In genomic region chr14:89424241-89424640, GRCh38 we compare ENCODE assay signal across 23 cellular contexts. TPM values are rescaled to one million over a fixed set of nuclear protein-coding genes. Genes with fewer than 3 reads are reported as not detected.
DNase-seq lines count a peak whose midpoint lies in the region; ATAC-seq and TF ChIP-seq lines count a peak whose summit lies in the region.
"Had no signal": no experiment of that assay in that cellular context is flagged by ENCODE, and none has a peak within 500 bp of the region (broad histone marks: within the 10 kb centered on the region; RNA-seq: fewer than 3 reads in every experiment).

No MANE protein-coding gene starts in this region.

- no peak for TF ChIP-seq EP300 in transverse colon (IDR thresholded peaks at IDR 0.05; ENCODE audit: low read depth)

- H3K4me3 Mint-ChIP-seq in natural killer cell treated with Interleukin-12 subunit alpha and Interleukin-12 subunit beta and Interleukin-15 and Interleukin-18, amount 100 ng/mL, for 72 hours: peak overlapping the region; percentile 64
- H3K4me3 Mint-ChIP-seq in natural killer cell: no peak overlapping the region
- H3K4me3 Mint-ChIP-seq in chondrocyte (ENCODE audit: unreplicated experiment): no peak overlapping the region
- H3K4me3 Mint-ChIP-seq: T-helper 1 cell treated with Interleukin-12 subunit alpha and Interleukin-12 subunit beta and Interleukin-4 antibody, amounts not matched to agents 30 μg/mL and 1 μg/mL, for 36 hours had no signal

- peaks cover 13 to 70% (median 42%) of the 10 kb centered on the region in 4 donors for H3K4me1 ChIP-seq in transverse colon
- H3K4me1 ChIP-seq in osteoblast (ENCODE audit: insufficient read depth, low read length): peaks cover 29% of the 10 kb centered on the region

- intact Hi-C loops in natural killer cell (cut with micrococcal nuclease): no loop called here
- intact Hi-C loops in transverse colon (cut with DNase I; ENCODE audit: low total_unique reads): loop anchor here (10.0 kb wide), 1 partner anchor 249 kb away; no protein-coding TSS in a partner anchor

- peaks cover 6% of the 10 kb centered on the region for H3K36me3 Mint-ChIP-seq in natural killer cell treated with Interleukin-12 subunit alpha and Interleukin-12 subunit beta and Interleukin-15 and Interleukin-18, amount 100 ng/mL, for 72 hours
- H3K36me3 Mint-ChIP-seq in natural killer cell (no peaks in the 10 kb centered on the region), chondrocyte (ENCODE audit: low read depth) (no peaks in the 10 kb centered on the region)

- in situ Hi-C loops in transverse colon (cut with MboI; ENCODE audit: low pct_ligation_motif_present in 1 of 4, low pct_unique_long_range_greater_than_20kb in 1 of 4, low sequenced_read_pairs in 3 of 4) (loop anchor here in 2 of 4 donors (25.0 kb wide), 2 partner anchors 387 to 488 kb away; no protein-coding TSS in a partner anchor), G401 (cut with HindIII; ENCODE audit: low sequenced_read_pairs) (no loop called here)

- no peak overlapping the region for H3K4me2 ChIP-seq in osteoblast (ENCODE audit: insufficient read depth, low read length)

- H3K9me3 Mint-ChIP-seq in natural killer cell treated with Interleukin-12 subunit alpha and Interleukin-12 subunit beta and Interleukin-15 and Interleukin-18, amount 100 ng/mL, for 72 hours: no peaks in the 10 kb centered on the region
- H3K9me3 Mint-ChIP-seq in natural killer cell (no peaks in the 10 kb centered on the region), chondrocyte (ENCODE audit: low read depth) (no peaks in the 10 kb centered on the region)
- H3K9me3 Mint-ChIP-seq: CD8-positive, alpha-beta memory T cell; T-helper 1 cell treated with Interleukin-12 subunit alpha and Interleukin-12 subunit beta and Interleukin-4 antibody, amounts not matched to agents 30 μg/mL and 1 μg/mL, for 36 hours had no signal

- TF ChIP-seq CTCF in natural killer cell (IDR thresholded peaks at IDR 0.05): no peak
- TF ChIP-seq CTCF in chondrocyte (IDR thresholded peaks at IDR 0.05): no peak
- TF ChIP-seq CTCF in transverse colon (IDR thresholded peaks at IDR 0.05): no peak
- TF ChIP-seq CTCF in osteoblast (IDR thresholded peaks at IDR 0.05; ENCODE audit: extremely low read depth, low read depth, low read length): no peak

- H3K27ac Mint-ChIP-seq in natural killer cell treated with Interleukin-12 subunit alpha and Interleukin-12 subunit beta and Interleukin-15 and Interleukin-18, amount 100 ng/mL, for 72 hours: peak overlapping the region; percentile 35 to 76
- H3K27ac Mint-ChIP-seq in natural killer cell (peak overlapping the region in 1 of 2 donors; percentile 63), chondrocyte (ENCODE audit: unreplicated experiment) (peak overlapping the region; percentile 62)
- H3K27ac Mint-ChIP-seq: T-helper 1 cell treated with Interleukin-12 subunit alpha and Interleukin-12 subunit beta and Interleukin-4 antibody, amounts not matched to agents 30 μg/mL and 1 μg/mL, for 36 hours had no signal

- 53 to 66% methylated on average over 6 of the region's 6 CpGs for WGBS in transverse colon (ENCODE audit: low coverage in 1 of 2), 2 donors

- H3K4me3 ChIP-seq in transverse colon (no peak overlapping the region), osteoblast (ENCODE audit: insufficient read depth, low read length) (no peak overlapping the region)
- H3K4me3 ChIP-seq: adrenal gland, left ventricle myocardium inferior, MG63, mucosa of descending colon, upper lobe of left lung had no signal

- H3K4me1 Mint-ChIP-seq in natural killer cell treated with Interleukin-12 subunit alpha and Interleukin-12 subunit beta and Interleukin-15 and Interleukin-18, amount 100 ng/mL, for 72 hours (ENCODE audit: low read depth in 2 of 2): peaks cover 44 to 57% of the 10 kb centered on the region in 2 donors
- peaks cover 59 to 65% of the 10 kb centered on the region in 2 donors for H3K4me1 Mint-ChIP-seq in natural killer cell
- peaks cover 67% of the 10 kb centered on the region for H3K4me1 Mint-ChIP-seq in chondrocyte (ENCODE audit: low read depth)

- H2AFZ ChIP-seq in osteoblast (ENCODE audit: low read length): no peak overlapping the region

- no peak for ATAC-seq in natural killer cell treated with Interleukin-12 subunit alpha and Interleukin-12 subunit beta and Interleukin-15 and Interleukin-18, amount 100 ng/mL, for 72 hours
- ATAC-seq in natural killer cell: no peak
- ATAC-seq: mucosa of descending colon had no signal

- no peaks in the 10 kb centered on the region for H3K27me3 ChIP-seq in transverse colon
- peaks cover 18% of the 10 kb centered on the region for H3K27me3 ChIP-seq in osteoblast (ENCODE audit: insufficient read depth, low read length)
- H3K27me3 ChIP-seq: adrenal gland, MG63, upper lobe of left lung had no signal

- no peaks in the 10 kb centered on the region for H3K9me3 ChIP-seq in transverse colon
- H3K9me3 ChIP-seq in osteoblast (ENCODE audit: low read depth, low read length): no peaks in the 10 kb centered on the region
- H3K9me3 ChIP-seq: adrenal gland, left ventricle myocardium inferior, MG63, mucosa of descending colon, upper lobe of left lung had no signal

- no peak for DNase-seq in natural killer cell treated with Interleukin-12 subunit alpha and Interleukin-12 subunit beta and Interleukin-15 and Interleukin-18, amount 100 ng/mL, for 72 hours (ENCODE audit: low spot score)
- no peak for DNase-seq in natural killer cell
- DNase-seq in NCI-H748 (lab: John Stamatoyannopoulos, UW; ENCODE audit: unreplicated experiment): peak; percentile 65
- DNase-seq in chondrocyte (ENCODE audit: low spot score): no peak
- DNase-seq in transverse colon: no peak
- DNase-seq in G401 (ENCODE audit: low spot score): no peak
- no peak for DNase-seq in osteoblast (ENCODE audit: insufficient read length, low spot score, missing footprints)
- DNase-seq in GM03348 (ENCODE audit: low spot score): no peak
- DNase-seq: activated CD4-positive, alpha-beta T cell treated with anti-CD3 and anti-CD28 coated beads, Interleukin-2, amount 50 U/mL, for 48 hours; activated T-cell treated with anti-CD3 and anti-CD28 coated beads, Interleukin-2, amount 50 U/mL, for 1 hour; adrenal gland; CD8-positive, alpha-beta memory T cell; DMS79; left ventricle myocardium inferior; MG63; mucosa of descending colon; NCI-H1417 treated with DMSO at 0.1 percent for 48 hours; NK-92 treated with Interleukin-12 subunit alpha and Interleukin-12 subunit beta, amount 100 ng/mL, for 24 hours; nucleus accumbens; retina; stimulated activated CD4-positive, alpha-beta T cell treated with anti-CD3 and anti-CD28 coated beads, Interleukin-4, amount 100 ng/mL, for 1 hour; upper lobe of left lung had no signal

- H3K36me3 ChIP-seq in transverse colon: no peaks in the 10 kb centered on the region
- no peaks in the 10 kb centered on the region for H3K36me3 ChIP-seq in osteoblast (ENCODE audit: insufficient read depth, low read length)
- H3K36me3 ChIP-seq: adrenal gland, left ventricle myocardium inferior, MG63, upper lobe of left lung had no signal

- H3K79me2 ChIP-seq in osteoblast (ENCODE audit: insufficient read depth, low read length): no peaks in the 10 kb centered on the region

- TF ChIP-seq POLR2A in transverse colon (IDR thresholded peaks at IDR 0.05): no peak

- H3K27me3 Mint-ChIP-seq in natural killer cell treated with Interleukin-12 subunit alpha and Interleukin-12 subunit beta and Interleukin-15 and Interleukin-18, amount 100 ng/mL, for 72 hours: no peaks in the 10 kb centered on the region
- H3K27me3 Mint-ChIP-seq in natural killer cell (ENCODE audit: low read depth in 2 of 2) (no peaks in the 10 kb centered on the region), chondrocyte (ENCODE audit: low read depth) (no peaks in the 10 kb centered on the region)
- H3K27me3 Mint-ChIP-seq: CD8-positive, alpha-beta memory T cell had no signal

- H4K20me1 ChIP-seq in osteoblast (ENCODE audit: insufficient read depth, low read length): no peaks in the 10 kb centered on the region

- H3K27ac ChIP-seq in transverse colon: peak overlapping the region; percentile 34 to 83 (median 58)
- no peak overlapping the region for H3K27ac ChIP-seq in osteoblast (ENCODE audit: low read depth, low read length)
- H3K27ac ChIP-seq: adrenal gland, left ventricle myocardium inferior had no signal

RNA-seq across cellular contexts. Expression of gene FOXN3, which starts 7.2 kb away (rescaled TPM):
- 100 to 1,000 TPM; 127 to 133 TPM for total RNA-seq in natural killer cell treated with Interleukin-12 subunit alpha and Interleukin-12 subunit beta and Interleukin-15 and Interleukin-18, amount 100 ng/mL, for 72 hours
- total RNA-seq in natural killer cell: 100 to 1,000 TPM; 209 to 216 (median 209) TPM
- 129 to 161 TPM (median 155 TPM) in 3 replicates for total RNA-seq in chondrocyte
- 100 to 1,000 TPM in 3 of 4 donors, 10 to 100 TPM in 1; 66.1 to 130 (median 109) TPM for total RNA-seq in transverse colon
- total RNA-seq in G401 (2014; rRNA removed; shearing (Covaris generic)): 7.6 and 10.0 TPM in 2 replicates
- total RNA-seq in osteoblast: 44.5 and 49.9 TPM in 2 replicates
